ENCODE assay signal across 9 cellular contexts in the genomic region with DNA sequence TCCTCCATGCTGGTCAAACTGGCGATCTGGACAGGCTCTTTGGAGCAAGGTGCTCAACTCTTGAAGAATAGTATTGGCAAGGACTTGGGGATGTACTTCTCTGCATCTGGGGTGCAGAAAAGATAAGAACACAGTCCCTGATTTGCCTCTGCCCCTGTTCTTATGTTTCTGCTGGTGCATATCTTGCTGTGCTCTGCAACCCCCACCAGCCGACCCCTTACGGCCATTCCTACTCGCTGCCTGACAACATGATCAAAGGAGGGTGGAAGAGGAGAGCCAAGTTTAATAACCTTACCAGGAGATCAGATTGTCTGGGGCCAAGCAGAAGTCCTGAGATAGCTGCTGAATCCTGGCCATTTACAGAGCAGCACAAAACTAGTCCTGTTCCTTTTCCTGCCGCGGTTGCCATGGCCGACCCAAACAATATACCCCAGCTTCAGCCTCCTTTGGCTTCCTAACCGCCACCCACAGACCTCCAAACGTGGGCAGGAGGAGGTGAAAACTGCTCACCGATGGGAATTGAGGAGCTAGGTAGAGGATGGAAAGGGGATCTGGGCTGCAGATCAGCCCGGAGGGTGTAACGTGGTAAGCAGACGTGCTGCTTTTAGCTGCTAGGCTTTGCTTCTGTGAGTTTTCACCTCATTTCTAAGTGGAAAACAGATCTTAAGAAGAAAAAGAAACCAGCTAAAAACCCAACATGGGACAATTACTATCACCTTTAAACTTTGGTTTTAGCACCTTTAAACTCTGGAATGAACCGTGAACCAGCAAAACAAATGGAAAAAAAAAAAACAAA.
DNase-seq lines count a peak whose midpoint lies in the region; ATAC-seq and TF ChIP-seq lines count a peak whose summit lies in the region.
"Had no signal": no experiment of that assay in that cellular context is flagged by ENCODE, and none has a peak within 500 bp of the region (broad histone marks: within the 10 kb centered on the region; RNA-seq: fewer than 3 reads in every experiment).

No MANE protein-coding gene starts in this region.

- peak overlapping the region; percentile 77 for H4K8ac ChIP-seq in mesenchymal stem cell (ENCODE audit: low read length)

- H3K27me3 ChIP-seq in brain microvascular endothelial cell (replicated peaks): no peaks in the 10 kb centered on the region
- H3K27me3 ChIP-seq in mesenchymal stem cell (ENCODE audit: control insufficient read depth in 1 of 2, insufficient read depth in 1 of 2, low read length in 2 of 2): no peaks in the 10 kb centered on the region
- H3K27me3 ChIP-seq in upper lobe of left lung: no peaks in the 10 kb centered on the region

- H2BK12ac ChIP-seq in mesenchymal stem cell (ENCODE audit: low read length in 2 of 2): peak overlapping the region; percentile 10 to 38

- in situ Hi-C loops in brain microvascular endothelial cell (cut with HindIII; ENCODE audit: low pct_ligation_motif_present, low sequenced_read_pairs): no loop called here

- TF ChIP-seq POLR2A in upper lobe of left lung (IDR thresholded peaks at IDR 0.05): peak in 1 of 4 donors; percentile 10

- H3K27ac ChIP-seq in brain microvascular endothelial cell: no peak overlapping the region
- H3K27ac ChIP-seq in mesenchymal stem cell (ENCODE audit: low read length, poor library complexity, severe bottlenecking): no peak overlapping the region
- peak overlapping the region in 2 of 4 donors; percentile 41 to 55 for H3K27ac ChIP-seq in upper lobe of left lung
- H3K27ac ChIP-seq: SK-N-MC had no signal

- ATAC-seq in upper lobe of left lung (ENCODE audit: low FRiP score in 2 of 2) (peak in 1 of 2 donors; percentile 72), HG03378 (IDR thresholded peaks at IDR 0.05; ENCODE audit: unreplicated experiment) (no peak)

- H3K36me3 ChIP-seq in brain microvascular endothelial cell (replicated peaks): no peaks in the 10 kb centered on the region
- H3K36me3 ChIP-seq in mesenchymal stem cell (ENCODE audit: control insufficient read depth in 1 of 2, insufficient read depth in 2 of 2, low read depth in 1 of 2, low read length in 2 of 2): no peaks in the 10 kb centered on the region
- no peaks in the 10 kb centered on the region for H3K36me3 ChIP-seq in upper lobe of left lung

- H3K79me1 ChIP-seq in mesenchymal stem cell (replicated peaks; ENCODE audit: low read length, poor library complexity, severe bottlenecking): peaks cover 27% of the 10 kb centered on the region

- peak overlapping the region; percentile 67 for H2BK15ac ChIP-seq in mesenchymal stem cell (ENCODE audit: low read depth, poor library complexity, severe bottlenecking)

- H3K4me2 ChIP-seq in mesenchymal stem cell (ENCODE audit: low read length, poor library complexity, severe bottlenecking): no peak overlapping the region

- peak overlapping the region; percentile 31 for H2AK5ac ChIP-seq in mesenchymal stem cell (ENCODE audit: low read length, severe bottlenecking)

- no peak overlapping the region for H2BK5ac ChIP-seq in mesenchymal stem cell (ENCODE audit: low read depth, low read length, poor library complexity, severe bottlenecking)

- H3K14ac ChIP-seq in mesenchymal stem cell (ENCODE audit: low read length in 2 of 2): peak overlapping the region in 1 of 2 experiments; percentile 75

- H4K91ac ChIP-seq in mesenchymal stem cell (ENCODE audit: low read length): peak overlapping the region; percentile 80

- DNase-seq in activated gamma-delta T cell treated with Interleukin-2 at 50 U/mL for 16 hours (peak; percentile 36), activated gamma-delta T cell (lab: John Stamatoyannopoulos, UW) (no peak), brain microvascular endothelial cell (no peak), mesenchymal stem cell (no peak), upper lobe of left lung (no peak), HPDE6-E6E7 (ENCODE audit: extremely low spot score) (no peak), SW 1271 (lab: John Stamatoyannopoulos, UW) (no peak)

- WGBS in mesenchymal stem cell: 75% methylated on average over 8 of the region's 14 CpGs
- WGBS in upper lobe of left lung, 2 donors: 50 to 60% methylated on average over 14 of the region's 14 CpGs

- no peak for TF ChIP-seq CTCF in brain microvascular endothelial cell (IDR thresholded peaks at IDR 0.05; ENCODE audit: low read depth, low read length, missing control alignments)
- TF ChIP-seq CTCF in upper lobe of left lung (IDR thresholded peaks at IDR 0.05): no peak

- no peak overlapping the region for H2AFZ ChIP-seq in mesenchymal stem cell (ENCODE audit: low read depth, low read length)

- peak overlapping the region in 1 of 2 experiments; percentile 89 for H3K23ac ChIP-seq in mesenchymal stem cell (ENCODE audit: low read length in 2 of 2)

- peak overlapping the region; percentile 61 to 75 for H3K18ac ChIP-seq in mesenchymal stem cell (ENCODE audit: low read depth in 1 of 2, low read length in 2 of 2)

- peak overlapping the region; percentile 20 for H3K4me3 ChIP-seq in brain microvascular endothelial cell (ENCODE audit: low read depth, low read length)
- H3K4me3 ChIP-seq in mesenchymal stem cell (ENCODE audit: insufficient read depth in 1 of 2, low read depth in 1 of 2, low read length in 2 of 2): peak overlapping the region; percentile 22 to 68
- peak overlapping the region in 3 of 4 donors; percentile 6 to 16 (median 12) for H3K4me3 ChIP-seq in upper lobe of left lung
- H3K4me3 ChIP-seq: SK-N-MC had no signal

- peak overlapping the region in 1 of 2 experiments; percentile 65 for H3K4ac ChIP-seq in mesenchymal stem cell (ENCODE audit: low read depth in 1 of 2, low read length in 2 of 2)

- H3K9ac ChIP-seq in mesenchymal stem cell (ENCODE audit: low read length): peak overlapping the region; percentile 86

- no peaks in the 10 kb centered on the region for H3K9me3 ChIP-seq in mesenchymal stem cell (ENCODE audit: control insufficient read depth, low read length)
- H3K9me3 ChIP-seq in upper lobe of left lung: no peaks in the 10 kb centered on the region

- H2BK120ac ChIP-seq in mesenchymal stem cell (ENCODE audit: low read depth, low read length): no peak overlapping the region

- H3K4me1 ChIP-seq in mesenchymal stem cell (ENCODE audit: control insufficient read depth, insufficient read depth, low read depth, low read length) (peaks cover 10% of the 10 kb centered on the region), upper lobe of left lung (peaks cover 28 to 57% (median 32%) of the 10 kb centered on the region in 4 donors)

- no peak for TF ChIP-seq EP300 in upper lobe of left lung (IDR thresholded peaks at IDR 0.05)
